In the genomic region with DNA sequence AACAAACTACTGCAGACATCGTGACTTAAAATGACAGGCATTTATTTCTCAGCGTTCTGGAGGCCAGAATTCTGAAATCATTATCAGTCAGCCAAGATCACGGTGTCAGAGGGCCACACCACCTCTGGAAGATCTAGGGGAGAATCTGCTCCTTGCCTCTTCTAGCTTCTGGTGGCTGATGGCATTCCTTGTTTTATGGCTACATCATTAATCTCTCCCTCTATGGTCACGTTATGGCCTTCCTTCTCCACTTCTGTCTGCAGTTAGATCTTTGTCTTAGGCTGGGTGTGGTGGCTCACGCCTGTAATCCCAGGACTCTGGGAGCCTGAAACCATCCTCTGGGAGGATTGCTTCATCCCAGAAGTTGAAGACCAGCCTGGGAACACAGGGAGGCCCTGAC, we compare ENCODE assay signal across 1 cellular context.
TF ChIP-seq lines count a peak whose summit lies in the region.

No MANE protein-coding gene starts in this region.

TF ChIP-seq in IMR-90, 13 proteins besides CTCF, POLR2A, EP300 and RAD21:
- TF ChIP-seq, protein P1, sequence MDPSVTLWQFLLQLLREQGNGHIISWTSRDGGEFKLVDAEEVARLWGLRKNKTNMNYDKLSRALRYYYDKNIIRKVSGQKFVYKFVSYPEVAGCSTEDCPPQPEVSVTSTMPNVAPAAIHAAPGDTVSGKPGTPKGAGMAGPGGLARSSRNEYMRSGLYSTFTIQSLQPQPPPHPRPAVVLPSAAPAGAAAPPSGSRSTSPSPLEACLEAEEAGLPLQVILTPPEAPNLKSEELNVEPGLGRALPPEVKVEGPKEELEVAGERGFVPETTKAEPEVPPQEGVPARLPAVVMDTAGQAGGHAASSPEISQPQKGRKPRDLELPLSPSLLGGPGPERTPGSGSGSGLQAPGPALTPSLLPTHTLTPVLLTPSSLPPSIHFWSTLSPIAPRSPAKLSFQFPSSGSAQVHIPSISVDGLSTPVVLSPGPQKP (IDR thresholded peaks at IDR 0.05; ENCODE audit: borderline replicate concordance, low read depth, low read length) = no peak
- TF ChIP-seq RCOR1 (IDR thresholded peaks at IDR 0.05; ENCODE audit: insufficient replicate concordance, low read length) = no peak
- no peak for TF ChIP-seq RFX5 (IDR thresholded peaks at IDR 0.05; ENCODE audit: low read depth, low read length)
- no peak for TF ChIP-seq MAFK (IDR thresholded peaks at IDR 0.05; ENCODE audit: low read depth, low read length)
- TF ChIP-seq, protein P2, sequence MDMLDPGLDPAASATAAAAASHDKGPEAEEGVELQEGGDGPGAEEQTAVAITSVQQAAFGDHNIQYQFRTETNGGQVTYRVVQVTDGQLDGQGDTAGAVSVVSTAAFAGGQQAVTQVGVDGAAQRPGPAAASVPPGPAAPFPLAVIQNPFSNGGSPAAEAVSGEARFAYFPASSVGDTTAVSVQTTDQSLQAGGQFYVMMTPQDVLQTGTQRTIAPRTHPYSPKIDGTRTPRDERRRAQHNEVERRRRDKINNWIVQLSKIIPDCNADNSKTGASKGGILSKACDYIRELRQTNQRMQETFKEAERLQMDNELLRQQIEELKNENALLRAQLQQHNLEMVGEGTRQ (IDR thresholded peaks at IDR 0.05; ENCODE audit: low read depth, low read length) = no peak
- TF ChIP-seq SMC3 (IDR thresholded peaks at IDR 0.05; ENCODE audit: low read depth, low read length) = no peak
- TF ChIP-seq BHLHE40 (IDR thresholded peaks at IDR 0.05; ENCODE audit: low read depth, low read length) = no peak
- TF ChIP-seq FOS (IDR thresholded peaks at IDR 0.05; ENCODE audit: low read depth, low read length) = no peak
- TF ChIP-seq CHD1 (IDR thresholded peaks at IDR 0.05; ENCODE audit: low read depth, low read length) = no peak
- no peak for TF ChIP-seq MAZ (IDR thresholded peaks at IDR 0.05; ENCODE audit: borderline replicate concordance, low read depth, low read length)
- TF ChIP-seq MXI1 (IDR thresholded peaks at IDR 0.05; ENCODE audit: borderline replicate concordance, low read depth, low read length) = no peak
- no peak for TF ChIP-seq NFE2L2 (IDR thresholded peaks at IDR 0.05; ENCODE audit: low read depth, low read length)
- TF ChIP-seq CEBPB (IDR thresholded peaks at IDR 0.05; ENCODE audit: low read depth, low read length) = no peak
TF ChIP-seq in IMR-90: peak in this region for 0.
